19 cellular contexts compared by ENCODE assay signal in the genomic region with DNA sequence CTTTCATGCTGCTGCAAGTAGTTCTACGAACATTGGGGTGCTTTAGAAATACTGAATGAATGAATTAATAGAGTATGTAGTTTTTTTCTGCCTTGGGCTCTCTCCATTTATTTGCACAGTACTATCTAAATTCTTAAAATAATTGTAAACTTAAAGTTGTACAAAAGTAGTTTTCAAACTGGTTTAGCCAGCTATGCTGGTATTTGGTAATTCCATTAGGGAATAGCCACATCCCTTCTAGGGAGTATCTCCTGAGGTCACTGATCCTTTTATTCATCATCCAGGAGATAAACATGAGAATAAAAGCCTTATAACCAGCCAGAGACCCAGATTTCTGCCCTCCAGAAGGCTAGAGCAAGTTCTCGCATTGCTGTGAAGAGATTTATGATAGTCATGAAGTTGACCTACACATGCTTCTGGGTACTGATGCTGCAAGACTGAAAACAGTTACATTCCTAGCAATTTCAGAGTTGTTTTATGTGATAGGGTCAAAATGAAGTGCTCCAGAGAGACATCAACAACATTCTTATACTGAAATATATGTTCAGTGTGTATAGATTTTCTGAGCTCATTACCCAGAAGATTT.
DNase-seq lines count a peak whose midpoint lies in the region; ATAC-seq and TF ChIP-seq lines count a peak whose summit lies in the region.
"Had no signal": no experiment of that assay in that cellular context is flagged by ENCODE, and none has a peak within 500 bp of the region (broad histone marks: within the 10 kb centered on the region; RNA-seq: fewer than 3 reads in every experiment).

No MANE protein-coding gene starts in this region.

- peak overlapping the region; percentile 21 for H3K4me3 Mint-ChIP-seq in type B pancreatic cell
- H3K4me3 Mint-ChIP-seq: CD4-positive, alpha-beta memory T cell had no signal

- H3K9me3 Mint-ChIP-seq in type B pancreatic cell: peaks cover 8% of the 10 kb centered on the region

- H3K27me3 Mint-ChIP-seq in type B pancreatic cell: no peaks in the 10 kb centered on the region
- H3K27me3 Mint-ChIP-seq: CD4-positive, alpha-beta memory T cell had no signal

- peaks cover 12% of the 10 kb centered on the region for H3K4me1 Mint-ChIP-seq in type B pancreatic cell (ENCODE audit: unreplicated experiment)

- H3K27ac Mint-ChIP-seq in type B pancreatic cell: peak overlapping the region; percentile 22
- H3K27ac Mint-ChIP-seq: CD4-positive, alpha-beta memory T cell had no signal

- ATAC-seq in GM18870 (IDR thresholded peaks at IDR 0.05; ENCODE audit: unreplicated experiment): no peak
- no peak for ATAC-seq in GM18858 (IDR thresholded peaks at IDR 0.05; ENCODE audit: unreplicated experiment)

- no peak for TF ChIP-seq CTCF in type B pancreatic cell (conservative IDR thresholded peaks at IDR 0.05)

- DNase-seq in EH (ENCODE audit: low read depth) (peak; percentile 62), amniotic epithelial cell (ENCODE audit: low read depth) (peak; percentile 91), left kidney (ENCODE audit: low read depth, low spot score) (peak; percentile 87), type B pancreatic cell (ENCODE audit: extremely low spot score, unreplicated experiment) (no peak), GF-D8 (lab: John Stamatoyannopoulos, UW) (no peak)
- DNase-seq: Caco-2; CD4-positive, alpha-beta memory T cell; DMS 273 treated with DMSO at 0.1 percent for 48 hours; DMS79 treated with DMSO at 0.1 percent for 48 hours; NCI-H1105; NCI-H146; NCI-H2081; NCI-H2171; NCI-H524 treated with DMSO at 0.1 percent for 48 hours; NCI-H82; Peyer's patch; SJCRH30 had no signal

- peaks cover 26% of the 10 kb centered on the region for H3K36me3 Mint-ChIP-seq in type B pancreatic cell

Comparison
In these comparisons a context has a peak if more than half of its experiments do, and no peak if none do; other contexts are left out.
1. DNase-seq: peak in EH (single experiment), amniotic epithelial cell (single experiment) and left kidney (single experiment); none in type B pancreatic cell (single experiment) and GF-D8 (single experiment).